In the genomic region with DNA sequence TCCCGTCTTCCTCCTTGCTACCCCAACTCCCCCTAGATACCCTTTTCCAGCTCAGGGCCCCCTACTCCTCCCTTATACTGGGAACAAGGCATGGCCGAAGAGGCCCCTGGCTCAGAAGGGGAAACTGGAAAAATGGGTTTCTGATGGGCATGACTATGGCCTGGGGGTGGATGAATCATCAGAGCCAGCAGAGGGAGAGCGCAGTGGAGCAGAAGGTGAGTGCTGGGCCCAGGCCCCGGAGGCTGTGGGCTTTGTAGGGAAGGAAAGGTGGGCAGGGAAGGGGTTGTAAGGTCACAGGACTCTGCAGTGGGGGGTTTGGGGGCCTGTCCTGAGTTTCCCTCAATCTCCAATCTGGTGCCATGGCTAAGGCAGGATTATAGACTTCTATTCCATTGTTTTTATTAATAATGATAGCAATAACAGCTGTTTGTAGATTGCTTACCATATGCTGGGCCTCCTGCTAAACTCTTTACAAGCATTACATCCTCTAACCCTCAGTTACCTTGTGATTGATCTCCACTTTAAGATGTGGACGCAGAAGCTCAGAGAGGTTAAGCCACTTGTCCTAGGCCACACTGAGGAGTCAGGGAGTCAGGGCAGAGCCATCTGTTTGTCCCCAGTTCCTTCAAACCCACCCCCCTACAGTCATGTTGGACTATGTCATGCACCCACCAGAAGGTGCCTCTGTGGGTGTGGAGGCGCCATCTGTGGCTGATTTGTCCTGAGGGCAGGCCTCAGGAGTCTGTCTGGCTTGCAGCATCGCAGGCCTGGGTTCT, we compare ENCODE assay signal across 1 cellular context.
TF ChIP-seq lines count a peak whose summit lies in the region.

No MANE protein-coding gene starts in this region.

TF ChIP-seq in GM23338, 12 proteins besides CTCF, POLR2A, EP300 and RAD21 (continued from another document):
- no peak for TF ChIP-seq ZNF462 (CRISPR knock-in tag; IDR thresholded peaks at IDR 0.05)
